Comparison of ENCODE assay signal across 20 cellular contexts in the genomic region with DNA sequence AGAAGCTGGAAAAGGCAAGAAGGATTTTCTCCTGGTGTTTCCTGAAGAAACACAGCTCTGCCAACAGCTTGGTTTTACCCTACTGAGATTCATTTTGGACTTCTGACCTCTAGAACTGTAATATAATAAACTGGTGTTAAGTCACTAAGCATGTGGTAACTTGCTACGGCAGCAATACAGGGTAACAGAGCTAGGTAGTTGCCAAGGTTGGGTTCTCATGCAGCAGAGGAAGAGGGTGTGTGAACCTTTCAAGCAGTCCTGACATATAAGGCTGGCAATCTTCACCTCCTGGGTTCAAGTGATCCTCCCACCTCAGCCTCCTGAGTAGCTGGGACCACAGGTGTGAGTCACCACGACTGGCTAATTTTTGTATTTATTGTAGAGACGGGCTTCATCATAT. TPM values are rescaled to one million over a fixed set of nuclear protein-coding genes. Genes with fewer than 3 reads are reported as not detected.
"Had no signal": no experiment of that assay in that cellular context is flagged by ENCODE, and none has a peak within 500 bp of the region (broad histone marks: within the 10 kb centered on the region; RNA-seq: fewer than 3 reads in every experiment).

No MANE protein-coding gene starts in this region.

- H3K27ac Mint-ChIP-seq: effector memory CD8-positive, alpha-beta T cell; immature natural killer cell; naive thymus-derived CD8-positive, alpha-beta T cell had no signal

- H3K27ac ChIP-seq: gastrocnemius medialis, left ventricle myocardium inferior, sigmoid colon, skin epidermis, thyroid gland, upper lobe of left lung, uterus had no signal

- H3K27me3 Mint-ChIP-seq: central memory CD8-positive, alpha-beta T cell had no signal

- FAIRE-seq: keratinocyte had no signal

- H3K36me3 ChIP-seq: gastrocnemius medialis, left ventricle myocardium inferior, sigmoid colon, thyroid gland, upper lobe of left lung, uterus had no signal

- H3K9me3 Mint-ChIP-seq: central memory CD8-positive, alpha-beta T cell; effector memory CD8-positive, alpha-beta T cell; immature natural killer cell; naive thymus-derived CD8-positive, alpha-beta T cell; neural crest cell had no signal

- H3K27me3 ChIP-seq: gastrocnemius medialis, sigmoid colon, thyroid gland, upper lobe of left lung, uterus had no signal

- H3K4me3 Mint-ChIP-seq: central memory CD8-positive, alpha-beta T cell; effector memory CD8-positive, alpha-beta T cell; immature natural killer cell; naive thymus-derived CD8-positive, alpha-beta T cell; neural crest cell had no signal

- H3K4me1 Mint-ChIP-seq: central memory CD8-positive, alpha-beta T cell; immature natural killer cell; naive thymus-derived CD8-positive, alpha-beta T cell; neural crest cell had no signal

- H3K9me3 ChIP-seq: gastrocnemius medialis, left ventricle myocardium inferior, sigmoid colon, thyroid gland, upper lobe of left lung, uterus had no signal

- ATAC-seq: effector memory CD8-positive, alpha-beta T cell; gastrocnemius medialis; naive thymus-derived CD8-positive, alpha-beta T cell had no signal

- H3K4me3 ChIP-seq: gastrocnemius medialis, left ventricle myocardium inferior, lung, sigmoid colon, skin epidermis, thyroid gland, upper lobe of left lung, uterus had no signal

- H3K36me3 Mint-ChIP-seq: immature natural killer cell; naive thymus-derived CD8-positive, alpha-beta T cell had no signal

- H3K4me1 ChIP-seq: gastrocnemius medialis, left ventricle myocardium inferior, sigmoid colon, thyroid gland, upper lobe of left lung, uterus had no signal

- DNase-seq: effector memory CD8-positive, alpha-beta T cell; erythroblast; gastrocnemius medialis; glutamatergic neuron; immature natural killer cell; left ventricle myocardium inferior; mesendoderm; naive thymus-derived CD8-positive, alpha-beta T cell; sigmoid colon; stimulated activated CD4-positive, alpha-beta T cell treated with anti-CD3 and anti-CD28 coated beads, Interleukin-12 subunit alpha, Interleukin-12 subunit beta, amount 100 ng/mL, for 4 hours; stimulated activated naive CD4-positive, alpha-beta T cell treated with Interleukin-2 at 50 U/mL for 16 hours; thyroid gland; upper lobe of left lung; uterus had no signal

RNA-seq across cellular contexts. Expression of a gene that starts 36.0 kb away (rescaled TPM):
- total RNA-seq: gastrocnemius medialis; naive thymus-derived CD8-positive, alpha-beta T cell; pulmonary artery endothelial cell had no signal
- polyA plus RNA-seq: immature natural killer cell; naive thymus-derived CD8-positive, alpha-beta T cell had no signal
